In the genomic region with DNA sequence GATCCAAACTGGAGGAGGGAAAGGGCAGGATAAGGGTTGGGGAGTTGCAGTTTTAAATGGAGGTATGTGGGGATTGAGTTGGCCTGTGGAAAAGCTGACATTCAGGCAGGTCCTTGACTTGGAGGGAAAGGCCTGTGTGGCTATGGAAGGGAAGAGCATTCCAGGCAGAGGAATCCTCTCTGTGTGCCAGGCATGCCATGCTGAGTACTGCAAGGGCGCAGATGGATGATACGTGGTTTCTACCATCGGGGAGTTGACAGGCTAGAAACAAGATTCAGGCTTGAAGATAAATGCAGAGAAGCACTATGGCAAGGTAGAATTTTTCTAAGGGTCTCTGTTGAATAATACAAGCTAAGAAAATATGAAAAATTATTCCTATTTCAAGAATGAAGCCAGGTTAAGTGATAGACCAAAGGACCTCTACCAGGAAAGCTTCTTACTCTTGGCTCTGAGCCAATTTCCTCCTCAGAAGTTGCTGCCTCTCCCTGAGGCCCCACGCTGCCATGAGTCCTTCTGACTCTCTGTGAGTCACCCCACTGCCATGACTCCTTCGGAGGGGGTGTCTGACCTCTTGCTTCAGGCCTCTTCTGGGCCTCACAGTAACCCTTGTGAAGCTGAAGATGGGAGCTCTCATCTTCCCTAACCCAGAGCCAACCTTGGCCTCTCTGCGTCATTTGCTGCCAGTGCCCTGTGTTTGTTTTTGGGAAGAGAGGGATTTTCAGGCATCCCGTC, we compare ENCODE assay signal across 8 cellular contexts.
A peak's percentile ranks its signal among the peaks of the same experiment; 100 is the strongest.
DNase-seq lines count a peak whose midpoint lies in the region; ATAC-seq, FAIRE-seq and TF ChIP-seq lines count a peak whose summit lies in the region.

No MANE protein-coding gene starts in this region.

- H3K4me2 ChIP-seq in K562 (ENCODE audit: insufficient read depth, low read length), result 0 out of 2 replicates have a peak overlapping the region, but pooled peaks have one; percentile 1
- H3K4me2 ChIP-seq in GM23338, result no peak overlapping the region

- H3K9me3 Mint-ChIP-seq in stimulated activated naive B cell treated with anti-CD40 and anti-IgM and Interleukin-4, amounts not matched to agents 10 μg/mL and 1 μg/mL and 100 μg/mL, for 72 hours, result no peaks in the 10 kb centered on the region
- no peaks in the 10 kb centered on the region; the same call in 2 of the 3 replicates for H3K9me3 Mint-ChIP-seq in GM23338

- no peaks in the 10 kb centered on the region for H3K9me2 ChIP-seq in GM23338 (ENCODE audit: insufficient read depth)

- no peak for TF ChIP-seq POLR2A in K562 (conservative IDR thresholded peaks at IDR 0.05)

- H3K4me3 ChIP-seq in K562 (no peak overlapping the region), lung (no peak overlapping the region), GM23338 (no peak overlapping the region)

- FAIRE-seq in HTR-8/SVneo (lab: Jason Lieb, UNC) (peak; percentile 94), K562 (lab: Jason Lieb, UNC) (peak; percentile 87), GM19239 (lab: Jason Lieb, UNC) (no peak)

- WGBS in K562 (ENCODE audit: insufficient coverage, low coverage, missing lambda C conversion rate), result 53% methylated on average over 7 of the region's 7 CpGs
- 65 to 75% methylated on average over 7 of the region's 7 CpGs for WGBS in lung, 2 donors

- H3K4me1 ChIP-seq in K562 (replicated peaks in 1 of 2; ENCODE audit: control insufficient read depth in 2 of 2, insufficient read depth in 2 of 2, low read length in 2 of 2) (peaks cover 8 to 12% of the 10 kb centered on the region in 2 experiments; a peak in 3 of 5 replicates), lung (ENCODE audit: control insufficient read depth in 2 of 2, insufficient read depth in 2 of 2, low read length in 2 of 2) (peaks cover 0 to 2% of the 10 kb centered on the region in 2 donors), GM23338 (ENCODE audit: insufficient read depth) (no peaks in the 10 kb centered on the region)

- intact Hi-C loops in K562 (cut with micrococcal nuclease), result no loop called here

- H3K9me3 ChIP-seq in K562 (replicated peaks; ENCODE audit: control insufficient read depth, insufficient read depth, low read depth, low read length), result no peaks in the 10 kb centered on the region
- H3K9me3 ChIP-seq in lung (ENCODE audit: control insufficient read depth in 2 of 2, insufficient read depth in 1 of 2, low read length in 1 of 2), result no peaks in the 10 kb centered on the region

- H3K4me3 Mint-ChIP-seq in stimulated activated naive B cell treated with anti-CD40 and anti-IgM and Interleukin-4, amounts not matched to agents 10 μg/mL and 1 μg/mL and 100 μg/mL, for 72 hours, result no peak overlapping the region
- no peak overlapping the region for H3K4me3 Mint-ChIP-seq in GM23338

- peaks cover 2% of the 10 kb centered on the region; the same call in 1 of the 3 replicates for H3K36me3 ChIP-seq in K562 (ENCODE audit: control insufficient read depth, insufficient read depth, low read length)
- peaks cover 0 to 7% of the 10 kb centered on the region in 2 donors for H3K36me3 ChIP-seq in lung (ENCODE audit: control insufficient read depth in 2 of 2, insufficient read depth in 2 of 2, low read length in 2 of 2)
- no peaks in the 10 kb centered on the region for H3K36me3 ChIP-seq in GM23338 (ENCODE audit: insufficient read depth)

- no peaks in the 10 kb centered on the region for H3K27me3 Mint-ChIP-seq in stimulated activated naive B cell treated with anti-CD40 and anti-IgM and Interleukin-4, amounts not matched to agents 10 μg/mL and 1 μg/mL and 100 μg/mL, for 72 hours
- H3K27me3 Mint-ChIP-seq in GM23338 (ENCODE audit: insufficient read depth, low read depth, poor library complexity), result peaks cover 3% of the 10 kb centered on the region

- peak overlapping the region; percentile 10 to 49; a peak in 2 of 4 replicates for H3K9ac ChIP-seq in K562 (ENCODE audit: insufficient read depth in 1 of 2, low read depth in 2 of 2, low read length in 2 of 2)

- no TSS peak for BruUV-seq in K562 (replicated peaks; lab: Mats Ljungman, UMichigan)

- in situ Hi-C loops in K562 (cut with MboI), result no loop called here

- peaks cover 45 to 56% of the 10 kb centered on the region in 2 donors for H3K36me3 Mint-ChIP-seq in stimulated activated naive B cell treated with anti-CD40 and anti-IgM and Interleukin-4, amounts not matched to agents 10 μg/mL and 1 μg/mL and 100 μg/mL, for 72 hours
- H3K36me3 Mint-ChIP-seq in GM23338 (ENCODE audit: low read depth), result no peaks in the 10 kb centered on the region

- TF ChIP-seq CTCF in K562 (IDR thresholded peaks at IDR 0.05 in 2 of 3, conservative IDR thresholded peaks at IDR 0.05 in 1 of 3; ENCODE audit: insufficient read depth in 2 of 3, low read depth in 1 of 3, low read length in 3 of 3) (no peak), lung (IDR thresholded peaks at IDR 0.05; ENCODE audit: control extremely low read depth, extremely low read depth) (no peak), GM23338 (conservative IDR thresholded peaks at IDR 0.05; ENCODE audit: low read depth in 2 of 2) (no peak)

- H3K9me1 ChIP-seq in K562 (ENCODE audit: control insufficient read depth, insufficient read depth, low read length), result no peaks in the 10 kb centered on the region

- peaks cover 7 to 25% of the 10 kb centered on the region in 2 donors for H3K4me1 Mint-ChIP-seq in stimulated activated naive B cell treated with anti-CD40 and anti-IgM and Interleukin-4, amounts not matched to agents 10 μg/mL and 1 μg/mL and 100 μg/mL, for 72 hours
- peaks cover 19% of the 10 kb centered on the region for H3K4me1 Mint-ChIP-seq in GM23338

- H3F3A ChIP-seq in GM23338 (replicated peaks; ENCODE audit: low read depth), result no peaks in the 10 kb centered on the region

- no peaks in the 10 kb centered on the region for H3K27me3 ChIP-seq in K562 (ENCODE audit: control insufficient read depth in 2 of 2, insufficient read depth in 2 of 2, low read length in 2 of 2)
- no peaks in the 10 kb centered on the region for H3K27me3 ChIP-seq in lung (ENCODE audit: control insufficient read depth, insufficient read depth)
- no peaks in the 10 kb centered on the region for H3K27me3 ChIP-seq in GM23338 (ENCODE audit: insufficient read depth)

- POLR2A ChIA-PET in K562 (lab: Yijun Ruan, JAX), result interaction anchor here (1.1 to 2.1 kb wide), 5 partner anchors 10 to 22 kb away, joined by 3 to 5 read pairs (median 3); no protein-coding TSS in a partner anchor

- H3K27ac ChIP-seq in K562 (ENCODE audit: extremely low read depth, low read depth, low read length) (peak overlapping the region; percentile 17; the same call in 2 of the 3 replicates), lung (ENCODE audit: low read depth in 1 of 2, low read length in 1 of 2) (peak overlapping the region in 1 of 2 donors; percentile 66), GM23338 (ENCODE audit: low read depth) (no peak overlapping the region)

- TF ChIP-seq RAD21 in K562 (CRISPR knock-in tag; conservative IDR thresholded peaks at IDR 0.05 in 1 of 2, IDR thresholded peaks at IDR 0.05 in 1 of 2), result peak in 1 of 2 experiments; percentile 48; a peak in 2 of 4 replicates

- H3K79me2 ChIP-seq in K562 (ENCODE audit: control insufficient read depth, insufficient read depth, low read length) (no peaks in the 10 kb centered on the region), GM23338 (replicated peaks; ENCODE audit: insufficient read depth) (no peaks in the 10 kb centered on the region)

- CTCF ChIA-PET in K562 (lab: Yijun Ruan, JAX; ENCODE audit: low intra/inter-chr PET ratio), result no interaction called here

- DNase-seq in COLO668 (lab: John Stamatoyannopoulos, UW; ENCODE audit: unreplicated experiment) (peak; percentile 4), HTR-8/SVneo (ENCODE audit: insufficient read length, low spot score) (peak; percentile 91), K562 (ENCODE audit: extremely low read depth in 1 of 4, low spot score in 3 of 4) (peak; percentile 58 to 88 (median 74)), lung (ENCODE audit: low spot score) (peak; percentile 39), NCI-H526 treated with DMSO at 0.1 percent for 48 hours (lab: John Stamatoyannopoulos, UW) (no peak), GM23338 (ENCODE audit: low spot score) (no peak), GM19239 (ENCODE audit: insufficient read length, low spot score) (no peak)
- DNase-seq in stimulated activated naive B cell treated with anti-CD40 and anti-IgM and Interleukin-4, amounts not matched to agents 10 μg/mL and 1 μg/mL and 100 μg/mL, for 72 hours, result no peak

- H4K20me1 ChIP-seq in K562 (replicated peaks; ENCODE audit: control insufficient read depth, insufficient read depth, low read length) (no peaks in the 10 kb centered on the region), GM23338 (replicated peaks; ENCODE audit: insufficient read depth) (no peaks in the 10 kb centered on the region)

- ATAC-seq in K562 (peak; percentile 93), lung (ENCODE audit: insufficient read depth, low FRiP score) (peak; percentile 53), GM23338 (no peak)
- no peak for ATAC-seq in stimulated activated naive B cell treated with anti-CD40 and anti-IgM and Interleukin-4, amounts not matched to agents 10 μg/mL and 1 μg/mL and 100 μg/mL, for 72 hours (replicated peaks)

- H3K27ac Mint-ChIP-seq in stimulated activated naive B cell treated with anti-CD40 and anti-IgM and Interleukin-4, amounts not matched to agents 10 μg/mL and 1 μg/mL and 100 μg/mL, for 72 hours, result no peak overlapping the region
- H3K27ac Mint-ChIP-seq in GM23338, result no peak overlapping the region

- H2AFZ ChIP-seq in K562 (ENCODE audit: low read depth, low read length) (no peak overlapping the region; the same call in 1 of the 2 replicates), GM23338 (no peak overlapping the region)

- no peak for TF ChIP-seq EP300 in K562 (IDR thresholded peaks at IDR 0.05; ENCODE audit: low read length)

TF ChIP-seq in K562, 482 proteins besides CTCF, POLR2A, EP300 and RAD21 (continues in another document):
- TF ChIP-seq, protein P1, sequence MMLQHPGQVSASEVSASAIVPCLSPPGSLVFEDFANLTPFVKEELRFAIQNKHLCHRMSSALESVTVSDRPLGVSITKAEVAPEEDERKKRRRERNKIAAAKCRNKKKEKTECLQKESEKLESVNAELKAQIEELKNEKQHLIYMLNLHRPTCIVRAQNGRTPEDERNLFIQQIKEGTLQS (IDR thresholded peaks at IDR 0.05), result peak; percentile 85
- TF ChIP-seq, protein P1 (CRISPR knock-in tag; conservative IDR thresholded peaks at IDR 0.05), result peak; percentile 26; the same call in 1 of the 2 replicates

TF ChIP-seq in GM23338, 12 proteins besides CTCF, POLR2A, EP300 and RAD21 (continues in another document):
- TF ChIP-seq CREB1 (CRISPR knock-in tag; IDR thresholded peaks at IDR 0.05; ENCODE audit: low read depth), result no peak
- TF ChIP-seq EZH2phosphoT487 (IDR thresholded peaks at IDR 0.05; ENCODE audit: unreplicated experiment), result no peak
- TF ChIP-seq NANOG (IDR thresholded peaks at IDR 0.05; ENCODE audit: borderline replicate concordance), result no peak

Comparison
In these comparisons a context has a peak if more than half of its experiments do, and no peak if none do; other contexts are left out.
1. DNase-seq: peak in COLO668 (single experiment), HTR-8/SVneo (single experiment), K562 (4 of 4) and lung (single experiment); none in stimulated activated naive B cell treated with anti-CD40 and anti-IgM and Interleukin-4, amounts not matched to agents 10 μg/mL and 1 μg/mL and 100 μg/mL, for 72 hours (single experiment), NCI-H526 treated with DMSO at 0.1 percent for 48 hours (single experiment), GM23338 (single experiment) and GM19239 (single experiment).
2. ATAC-seq: peak in K562 (single experiment) and lung (single experiment); none in stimulated activated naive B cell treated with anti-CD40 and anti-IgM and Interleukin-4, amounts not matched to agents 10 μg/mL and 1 μg/mL and 100 μg/mL, for 72 hours (0 of 2) and GM23338 (single experiment).